ENCODE assay signal across 8 cellular contexts in the genomic region with DNA sequence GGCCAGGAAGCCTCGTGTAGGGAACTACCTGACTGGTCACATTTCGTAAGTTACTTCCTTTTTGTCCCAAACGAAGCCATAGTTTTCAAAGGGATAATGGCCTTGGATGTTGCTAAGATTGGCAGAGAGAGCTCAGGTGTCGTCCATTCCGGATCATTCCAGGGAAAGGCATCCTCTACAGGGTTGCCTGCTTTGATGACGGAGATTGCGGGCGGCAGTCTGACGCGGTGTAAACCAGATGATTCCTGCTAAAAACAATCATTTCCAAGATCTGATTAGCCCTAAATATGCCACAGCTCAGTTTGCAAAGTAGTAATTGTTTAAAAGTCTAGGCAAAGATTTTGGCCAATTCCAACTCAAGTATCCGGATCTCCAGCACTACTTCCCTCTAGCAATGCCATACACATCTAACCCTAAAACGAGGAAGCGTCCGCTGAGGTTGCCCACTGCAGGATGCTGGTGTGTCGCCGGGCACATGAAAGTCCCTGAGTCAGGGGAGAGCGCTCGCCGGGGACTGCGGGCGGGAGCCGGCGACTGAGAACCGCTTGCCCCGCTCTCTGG. TPM values are rescaled to one million over a fixed set of nuclear protein-coding genes. Genes with fewer than 3 reads are reported as not detected.
DNase-seq lines count a peak whose midpoint lies in the region; ATAC-seq, FAIRE-seq and TF ChIP-seq lines count a peak whose summit lies in the region.

No MANE protein-coding gene starts in this region.

- TF ChIP-seq CTCF in bronchial epithelial cell (IDR thresholded peaks at IDR 0.05; ENCODE audit: insufficient read depth, low read length, severe bottlenecking) (no peak), mucosa of descending colon (IDR thresholded peaks at IDR 0.05) (no peak)

- DNase-seq in NCI-H1092 treated with DMSO at 0.1 percent for 48 hours (lab: John Stamatoyannopoulos, UW) (peak; percentile 55), NCI-H1092 (lab: John Stamatoyannopoulos, UW) (no peak), NCI-H2196 treated with DMSO at 0.1 percent for 48 hours (lab: John Stamatoyannopoulos, UW; ENCODE audit: unreplicated experiment) (peak; percentile 30), bronchial epithelial cell (ENCODE audit: low read depth) (peak; percentile 25), mucosa of descending colon (peak in 1 of 3 donors; percentile 36), NCI-H1694 treated with DMSO at 0.1 percent for 48 hours (lab: John Stamatoyannopoulos, UW) (no peak)

- no peak for ATAC-seq in mucosa of descending colon
- ATAC-seq in HG02763 (IDR thresholded peaks at IDR 0.05; ENCODE audit: unreplicated experiment): no peak
- no peak for ATAC-seq in GM19023 (IDR thresholded peaks at IDR 0.05; ENCODE audit: unreplicated experiment)

- H3K9me3 ChIP-seq in mucosa of descending colon: no peaks in the 10 kb centered on the region

- no peak for FAIRE-seq in bronchial epithelial cell (lab: Jason Lieb, UNC)

- peak overlapping the region; percentile 66 for H3K4me3 ChIP-seq in bronchial epithelial cell (ENCODE audit: low read depth, low read length)
- H3K4me3 ChIP-seq in mucosa of descending colon: peak overlapping the region; percentile 75

- no peaks in the 10 kb centered on the region for H3K27me3 ChIP-seq in bronchial epithelial cell (ENCODE audit: control insufficient read depth, insufficient read depth, low read length)

- intact Hi-C loops in mucosa of descending colon (cut with DNase I, micrococcal nuclease): loop anchor here in 1 of 2 donors (10.0 kb wide), 1 partner anchor 126 kb away; no protein-coding TSS in a partner anchor

- H3K36me3 ChIP-seq in bronchial epithelial cell (ENCODE audit: control insufficient read depth, insufficient read depth, low read length) (peaks cover 1% of the 10 kb centered on the region), mucosa of descending colon (ENCODE audit: low read depth) (peaks cover 3% of the 10 kb centered on the region)

- H3K4me1 ChIP-seq in mucosa of descending colon (ENCODE audit: low read depth): peaks cover 9% of the 10 kb centered on the region

RNA-seq across cellular contexts. Expression of a gene that starts 0.6 kb away (rescaled TPM):
- total RNA-seq in bronchial epithelial cell (62.4 and 64.6 TPM in 2 replicates), mucosa of descending colon (10 to 100 TPM; 19.5 to 23.4 (median 23.1) TPM)

RNA-seq across cellular contexts. Expression of a gene that starts 41.8 kb away (rescaled TPM):
- 0.26 TPM in 1 of 2 replicates, not detected in the other for total RNA-seq in bronchial epithelial cell
- total RNA-seq in mucosa of descending colon: under 1 TPM; 0.06 to 0.95 (median 0.46) TPM

Comparison
In these comparisons a context has a peak if more than half of its experiments do, and no peak if none do; other contexts are left out.
1. DNase-seq: peak in NCI-H1092 treated with DMSO at 0.1 percent for 48 hours (single experiment), NCI-H2196 treated with DMSO at 0.1 percent for 48 hours (single experiment) and bronchial epithelial cell (single experiment); none in NCI-H1092 (single experiment) and NCI-H1694 treated with DMSO at 0.1 percent for 48 hours (single experiment).